In the genomic region with DNA sequence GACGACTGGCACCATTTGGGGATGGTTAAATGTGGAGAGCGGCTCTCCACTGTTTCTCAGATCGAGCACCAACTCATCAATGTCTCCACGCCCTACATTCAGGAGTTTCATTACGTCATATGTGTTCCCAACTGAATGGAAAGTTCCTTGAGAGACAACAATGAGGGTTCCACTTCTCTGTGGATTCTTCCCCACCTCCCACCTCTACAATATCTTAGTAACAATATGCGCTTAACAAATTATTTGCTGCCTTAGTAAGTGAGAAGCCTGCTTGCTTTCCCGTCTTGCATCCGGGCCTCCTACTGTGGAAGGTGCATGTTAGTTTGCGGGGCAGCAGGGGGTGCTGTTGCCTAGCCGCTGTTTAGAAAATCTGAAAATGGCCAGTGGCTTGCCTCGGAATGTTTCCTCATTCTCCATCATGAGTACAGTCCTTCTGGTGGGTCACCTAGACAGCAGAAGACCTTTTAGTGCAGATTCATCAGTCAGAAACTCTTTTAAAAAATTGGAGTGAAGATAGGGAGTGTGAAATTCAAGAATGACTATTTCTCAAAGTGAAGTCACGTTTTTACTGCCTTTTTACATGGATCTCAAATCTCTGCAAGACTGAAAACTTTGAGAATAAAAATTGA, we compare ENCODE assay signal across 8 cellular contexts. TPM values are rescaled to one million over a fixed set of nuclear protein-coding genes. Genes with fewer than 3 reads are reported as not detected.
A peak's percentile ranks its signal among the peaks of the same experiment; 100 is the strongest.
DNase-seq lines count a peak whose midpoint lies in the region; ATAC-seq and TF ChIP-seq lines count a peak whose summit lies in the region.

No MANE protein-coding gene starts in this region.

- H3K4me1 ChIP-seq in upper lobe of right lung: no peaks in the 10 kb centered on the region

- H3K27ac ChIP-seq in upper lobe of right lung: no peak overlapping the region

- intact Hi-C loops in upper lobe of right lung (cut with DNase I): loop anchor here (10.0 kb wide), 1 partner anchor 192 kb away; no protein-coding TSS in a partner anchor

- H3K9me3 Mint-ChIP-seq in WTC11: no peaks in the 10 kb centered on the region

- no peaks in the 10 kb centered on the region for H3K36me3 Mint-ChIP-seq in WTC11

- no peak overlapping the region for H3K4me3 ChIP-seq in epithelial cell of proximal tubule (ENCODE audit: low read depth, low read length)
- no peak overlapping the region for H3K4me3 ChIP-seq in upper lobe of right lung

- H3K27me3 Mint-ChIP-seq in WTC11 (ENCODE audit: low read depth): peaks cover 2% of the 10 kb centered on the region

- ATAC-seq in HG02678 (IDR thresholded peaks at IDR 0.05; ENCODE audit: unreplicated experiment): peak; percentile 80
- peak; percentile 90 for ATAC-seq in WTC11
- ATAC-seq in upper lobe of right lung: peak; percentile 86

- peak overlapping the region; percentile 38 for H3K4me3 Mint-ChIP-seq in WTC11

- POLR2A ChIA-PET in WTC11 (lab: Charles Lee): no interaction called here

- no peak overlapping the region for H3K27ac Mint-ChIP-seq in WTC11

- DNase-seq in activated T-cell treated with anti-CD3 and anti-CD28 coated beads for 24 hours (ENCODE audit: low read depth): peak; percentile 10
- DNase-seq in activated T-cell treated with anti-CD3 and anti-CD28 coated beads, Interleukin-2, amount 50 U/mL, for 1 hour: no peak
- peak; percentile 11 for DNase-seq in NCI-H2081 treated with DMSO at 0.1 percent for 48 hours (lab: John Stamatoyannopoulos, UW)
- DNase-seq in WTC11 (ENCODE audit: low spot score): peak; percentile 62
- DNase-seq in epithelial cell of proximal tubule (ENCODE audit: low read depth): peak; percentile 6
- DNase-seq in myocyte (ENCODE audit: low read depth): peak; percentile 59
- peak; percentile 65 for DNase-seq in upper lobe of right lung

- TF ChIP-seq CTCF in WTC11 (IDR thresholded peaks at IDR 0.05): peak; percentile 82
- peak; percentile 94 for TF ChIP-seq CTCF in epithelial cell of proximal tubule (conservative IDR thresholded peaks at IDR 0.05; ENCODE audit: low read depth, low read length)
- peak; percentile 70 for TF ChIP-seq CTCF in upper lobe of right lung (IDR thresholded peaks at IDR 0.05)

- CTCF ChIA-PET in WTC11 (lab: Charles Lee): interaction anchor here (0.6 to 1.9 kb wide), 8 partner anchors 30 to 414 kb away, joined by 3 to 7 read pairs (median 4); no protein-coding TSS in a partner anchor

- no peaks in the 10 kb centered on the region for H3K9me3 ChIP-seq in upper lobe of right lung

- peaks cover 64% of the 10 kb centered on the region for H3K36me3 ChIP-seq in upper lobe of right lung

- peaks cover 9% of the 10 kb centered on the region for H3K4me1 Mint-ChIP-seq in WTC11

- no peaks in the 10 kb centered on the region for H3K27me3 ChIP-seq in upper lobe of right lung

TF ChIP-seq in WTC11, 78 proteins besides CTCF, POLR2A, EP300 and RAD21:
- TF ChIP-seq, protein P1, sequence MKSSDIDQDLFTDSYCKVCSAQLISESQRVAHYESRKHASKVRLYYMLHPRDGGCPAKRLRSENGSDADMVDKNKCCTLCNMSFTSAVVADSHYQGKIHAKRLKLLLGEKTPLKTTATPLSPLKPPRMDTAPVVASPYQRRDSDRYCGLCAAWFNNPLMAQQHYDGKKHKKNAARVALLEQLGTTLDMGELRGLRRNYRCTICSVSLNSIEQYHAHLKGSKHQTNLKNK (CRISPR knock-in tag; IDR thresholded peaks at IDR 0.05): no peak

RNA-seq across cellular contexts. Expression of a gene that starts 55.7 kb away (rescaled TPM):
- total RNA-seq in WTC11 (2021) (not detected in 3 replicates), epithelial cell of proximal tubule (not detected in 2 replicates), myocyte (not detected in 2 replicates), upper lobe of right lung (not detected)
- not detected for polyA plus RNA-seq in myocyte (2012)
